1 cellular context compared by ENCODE assay signal in the genomic region with DNA sequence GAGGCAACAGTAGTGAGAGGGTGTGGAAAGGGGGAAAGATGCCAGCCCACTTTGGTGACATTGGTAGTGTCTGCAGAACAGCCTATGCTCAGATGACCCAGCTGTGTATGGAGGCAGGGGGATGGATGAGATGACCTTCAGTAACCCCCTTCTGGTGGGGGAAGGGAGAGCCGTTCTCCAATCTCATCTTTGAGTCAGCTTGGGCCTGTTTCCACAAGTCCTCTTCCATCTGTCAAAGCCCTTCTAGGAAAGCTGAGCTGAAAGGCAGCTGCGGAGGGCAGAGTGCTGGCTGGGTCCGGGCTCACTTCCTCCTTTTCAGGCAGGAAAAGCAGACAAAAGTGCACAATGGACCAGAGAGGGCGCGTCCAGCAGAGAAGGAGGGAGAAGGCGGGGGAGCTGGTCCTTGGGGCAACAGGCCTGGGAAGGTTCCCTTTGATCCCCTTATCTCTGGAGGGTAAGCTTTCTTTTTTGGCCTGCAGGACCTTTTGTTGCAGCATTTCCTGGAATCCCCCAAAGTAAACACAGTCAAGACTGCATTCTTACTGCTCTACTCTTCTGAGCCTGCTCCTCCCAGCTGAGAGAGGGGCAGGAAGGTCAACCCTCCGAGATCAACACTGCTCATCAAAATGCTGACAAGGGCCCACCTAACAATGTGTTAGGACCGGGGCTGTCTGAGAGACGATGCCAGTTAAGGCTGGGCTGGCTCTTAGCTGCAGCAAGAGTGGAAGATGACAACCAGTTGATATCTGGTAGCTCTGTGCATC.
TF ChIP-seq lines count a peak whose summit lies in the region.

No MANE protein-coding gene starts in this region.

TF ChIP-seq in HepG2, 621 proteins besides CTCF, POLR2A, EP300 and RAD21 (continued from another document and continues in another):
- TF ChIP-seq ARNTL (CRISPR knock-in tag; IDR thresholded peaks at IDR 0.05), result peak; percentile 68; the same call in 1 of the 2 replicates
- no peak for TF ChIP-seq FOXA1 (IDR thresholded peaks at IDR 0.05)
- peak; percentile 98 for TF ChIP-seq FOXA1 (CRISPR knock-in tag; IDR thresholded peaks at IDR 0.05)
- TF ChIP-seq ZKSCAN5 (CRISPR knock-in tag; IDR thresholded peaks at IDR 0.05), result no peak
- TF ChIP-seq, protein P1, sequence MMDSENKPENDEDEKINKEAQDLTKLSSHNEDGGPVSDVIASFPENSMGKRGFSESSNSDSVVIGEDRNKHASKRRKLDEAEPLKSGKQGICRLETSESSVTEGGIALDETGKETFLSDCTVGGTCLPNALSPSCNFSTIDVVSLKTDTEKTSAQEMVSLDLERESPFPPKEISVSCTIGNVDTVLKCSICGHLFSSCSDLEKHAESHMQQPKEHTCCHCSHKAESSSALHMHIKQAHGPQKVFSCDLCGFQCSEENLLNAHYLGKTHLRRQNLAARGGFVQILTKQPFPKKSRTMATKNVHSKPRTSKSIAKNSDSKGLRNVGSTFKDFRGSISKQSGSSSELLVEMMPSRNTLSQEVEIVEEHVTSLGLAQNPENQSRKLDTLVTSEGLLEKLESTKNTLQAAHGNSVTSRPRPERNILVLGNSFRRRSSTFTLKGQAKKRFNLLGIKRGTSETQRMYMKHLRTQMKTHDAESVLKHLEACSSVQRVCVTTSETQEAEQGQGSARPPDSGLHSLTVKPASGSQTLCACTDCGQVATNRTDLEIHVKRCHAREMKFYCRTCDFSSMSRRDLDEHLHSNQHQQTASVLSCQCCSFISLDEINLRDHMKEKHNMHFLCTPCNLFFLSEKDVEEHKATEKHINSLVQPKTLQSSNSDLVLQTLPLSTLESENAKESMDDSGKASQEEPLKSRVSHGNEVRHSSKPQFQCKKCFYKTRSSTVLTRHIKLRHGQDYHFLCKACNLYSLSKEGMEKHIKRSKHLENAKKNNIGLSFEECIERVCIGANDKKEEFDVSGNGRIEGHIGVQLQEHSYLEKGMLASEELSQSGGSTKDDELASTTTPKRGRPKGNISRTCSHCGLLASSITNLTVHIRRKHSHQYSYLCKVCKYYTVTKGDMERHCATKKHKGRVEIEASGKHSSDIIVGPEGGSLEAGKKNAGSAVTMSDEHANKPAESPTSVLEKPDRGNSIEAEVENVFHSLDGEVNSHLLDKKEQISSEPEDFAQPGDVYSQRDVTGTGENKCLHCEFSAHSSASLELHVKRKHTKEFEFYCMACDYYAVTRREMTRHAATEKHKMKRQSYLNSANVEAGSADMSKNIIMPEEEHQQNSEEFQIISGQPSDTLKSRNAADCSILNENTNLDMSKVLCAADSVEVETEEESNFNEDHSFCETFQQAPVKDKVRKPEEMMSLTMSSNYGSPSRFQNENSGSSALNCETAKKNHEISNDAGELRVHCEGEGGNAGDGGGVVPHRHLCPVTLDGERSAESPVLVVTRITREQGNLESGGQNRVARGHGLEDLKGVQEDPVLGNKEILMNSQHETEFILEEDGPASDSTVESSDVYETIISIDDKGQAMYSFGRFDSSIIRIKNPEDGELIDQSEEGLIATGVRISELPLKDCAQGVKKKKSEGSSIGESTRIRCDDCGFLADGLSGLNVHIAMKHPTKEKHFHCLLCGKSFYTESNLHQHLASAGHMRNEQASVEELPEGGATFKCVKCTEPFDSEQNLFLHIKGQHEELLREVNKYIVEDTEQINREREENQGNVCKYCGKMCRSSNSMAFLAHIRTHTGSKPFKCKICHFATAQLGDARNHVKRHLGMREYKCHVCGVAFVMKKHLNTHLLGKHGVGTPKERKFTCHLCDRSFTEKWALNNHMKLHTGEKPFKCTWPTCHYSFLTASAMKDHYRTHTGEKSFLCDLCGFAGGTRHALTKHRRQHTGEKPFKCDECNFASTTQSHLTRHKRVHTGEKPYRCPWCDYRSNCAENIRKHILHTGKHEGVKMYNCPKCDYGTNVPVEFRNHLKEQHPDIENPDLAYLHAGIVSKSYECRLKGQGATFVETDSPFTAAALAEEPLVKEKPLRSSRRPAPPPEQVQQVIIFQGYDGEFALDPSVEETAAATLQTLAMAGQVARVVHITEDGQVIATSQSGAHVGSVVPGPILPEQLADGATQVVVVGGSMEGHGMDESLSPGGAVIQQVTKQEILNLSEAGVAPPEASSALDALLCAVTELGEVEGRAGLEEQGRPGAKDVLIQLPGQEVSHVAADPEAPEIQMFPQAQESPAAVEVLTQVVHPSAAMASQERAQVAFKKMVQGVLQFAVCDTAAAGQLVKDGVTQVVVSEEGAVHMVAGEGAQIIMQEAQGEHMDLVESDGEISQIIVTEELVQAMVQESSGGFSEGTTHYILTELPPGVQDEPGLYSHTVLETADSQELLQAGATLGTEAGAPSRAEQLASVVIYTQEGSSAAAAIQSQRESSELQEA (CRISPR knock-in tag; IDR thresholded peaks at IDR 0.05; ENCODE audit: not compliant biosample characterization), result no peak
- TF ChIP-seq SP5 (CRISPR knock-in tag; IDR thresholded peaks at IDR 0.05; ENCODE audit: borderline replicate concordance, low read depth), result peak; percentile 96
- TF ChIP-seq NKX3-1 (CRISPR knock-in tag; IDR thresholded peaks at IDR 0.05), result peak; percentile 69; the same call in 1 of the 2 replicates
- peak; percentile 70; the same call in 1 of the 2 replicates for TF ChIP-seq ZFX (CRISPR knock-in tag; IDR thresholded peaks at IDR 0.05; ENCODE audit: low read depth)
- no peak for TF ChIP-seq ZNF563 (CRISPR knock-in tag; IDR thresholded peaks at IDR 0.05)
- TF ChIP-seq ZNF7 (CRISPR knock-in tag; IDR thresholded peaks at IDR 0.05), result no peak
- 0 out of 2 replicates have a peak, but pooled peaks have one; percentile 72 for TF ChIP-seq ZSCAN30 (CRISPR knock-in tag; IDR thresholded peaks at IDR 0.05)
- TF ChIP-seq HHEX (CRISPR knock-in tag; IDR thresholded peaks at IDR 0.05), result no peak
- TF ChIP-seq MED8 (CRISPR knock-in tag; IDR thresholded peaks at IDR 0.05; ENCODE audit: insufficient replicate concordance), result peak; percentile 69
- TF ChIP-seq, protein P2, sequence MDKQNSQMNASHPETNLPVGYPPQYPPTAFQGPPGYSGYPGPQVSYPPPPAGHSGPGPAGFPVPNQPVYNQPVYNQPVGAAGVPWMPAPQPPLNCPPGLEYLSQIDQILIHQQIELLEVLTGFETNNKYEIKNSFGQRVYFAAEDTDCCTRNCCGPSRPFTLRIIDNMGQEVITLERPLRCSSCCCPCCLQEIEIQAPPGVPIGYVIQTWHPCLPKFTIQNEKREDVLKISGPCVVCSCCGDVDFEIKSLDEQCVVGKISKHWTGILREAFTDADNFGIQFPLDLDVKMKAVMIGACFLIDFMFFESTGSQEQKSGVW (CRISPR knock-in tag; IDR thresholded peaks at IDR 0.05; ENCODE audit: borderline replicate concordance), result no peak
- TF ChIP-seq HNRNPLL (IDR thresholded peaks at IDR 0.05; ENCODE audit: low read depth, low read length, poor library complexity, severe bottlenecking), result no peak
- TF ChIP-seq, protein P3, sequence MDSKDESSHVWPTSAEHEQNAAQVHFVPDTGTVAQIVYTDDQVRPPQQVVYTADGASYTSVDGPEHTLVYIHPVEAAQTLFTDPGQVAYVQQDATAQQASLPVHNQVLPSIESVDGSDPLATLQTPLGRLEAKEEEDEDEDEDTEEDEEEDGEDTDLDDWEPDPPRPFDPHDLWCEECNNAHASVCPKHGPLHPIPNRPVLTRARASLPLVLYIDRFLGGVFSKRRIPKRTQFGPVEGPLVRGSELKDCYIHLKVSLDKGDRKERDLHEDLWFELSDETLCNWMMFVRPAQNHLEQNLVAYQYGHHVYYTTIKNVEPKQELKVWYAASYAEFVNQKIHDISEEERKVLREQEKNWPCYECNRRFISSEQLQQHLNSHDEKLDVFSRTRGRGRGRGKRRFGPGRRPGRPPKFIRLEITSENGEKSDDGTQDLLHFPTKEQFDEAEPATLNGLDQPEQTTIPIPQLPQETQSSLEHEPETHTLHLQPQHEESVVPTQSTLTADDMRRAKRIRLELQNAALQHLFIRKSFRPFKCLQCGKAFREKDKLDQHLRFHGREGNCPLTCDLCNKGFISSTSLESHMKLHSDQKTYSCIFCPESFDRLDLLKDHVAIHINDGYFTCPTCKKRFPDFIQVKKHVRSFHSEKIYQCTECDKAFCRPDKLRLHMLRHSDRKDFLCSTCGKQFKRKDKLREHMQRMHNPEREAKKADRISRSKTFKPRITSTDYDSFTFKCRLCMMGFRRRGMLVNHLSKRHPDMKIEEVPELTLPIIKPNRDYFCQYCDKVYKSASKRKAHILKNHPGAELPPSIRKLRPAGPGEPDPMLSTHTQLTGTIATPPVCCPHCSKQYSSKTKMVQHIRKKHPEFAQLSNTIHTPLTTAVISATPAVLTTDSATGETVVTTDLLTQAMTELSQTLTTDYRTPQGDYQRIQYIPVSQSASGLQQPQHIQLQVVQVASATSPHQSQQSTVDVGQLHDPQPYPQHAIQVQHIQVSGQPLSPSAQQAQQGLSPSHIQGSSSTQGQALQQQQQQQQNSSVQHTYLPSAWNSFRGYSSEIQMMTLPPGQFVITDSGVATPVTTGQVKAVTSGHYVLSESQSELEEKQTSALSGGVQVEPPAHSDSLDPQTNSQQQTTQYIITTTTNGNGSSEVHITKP (CRISPR knock-in tag; IDR thresholded peaks at IDR 0.05; ENCODE audit: low read depth), result peak; percentile 55; the same call in 1 of the 2 replicates
- no peak for TF ChIP-seq NFYB (CRISPR knock-in tag; IDR thresholded peaks at IDR 0.05)
- no peak for TF ChIP-seq ZNF10 (CRISPR knock-in tag; IDR thresholded peaks at IDR 0.05; ENCODE audit: borderline replicate concordance, low read depth)
- TF ChIP-seq ZNF207 (IDR thresholded peaks at IDR 0.05; ENCODE audit: borderline replicate concordance), result no peak
- TF ChIP-seq FOSL2 (CRISPR knock-in tag; IDR thresholded peaks at IDR 0.05), result peak; percentile 80
- TF ChIP-seq RBFOX2 (IDR thresholded peaks at IDR 0.05; ENCODE audit: low read depth, low read length), result no peak
- TF ChIP-seq, protein P4, sequence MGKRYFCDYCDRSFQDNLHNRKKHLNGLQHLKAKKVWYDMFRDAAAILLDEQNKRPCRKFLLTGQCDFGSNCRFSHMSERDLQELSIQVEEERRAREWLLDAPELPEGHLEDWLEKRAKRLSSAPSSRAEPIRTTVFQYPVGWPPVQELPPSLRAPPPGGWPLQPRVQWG (CRISPR knock-in tag; IDR thresholded peaks at IDR 0.05; ENCODE audit: borderline replicate concordance, low read depth), result no peak
- TF ChIP-seq, protein P5, sequence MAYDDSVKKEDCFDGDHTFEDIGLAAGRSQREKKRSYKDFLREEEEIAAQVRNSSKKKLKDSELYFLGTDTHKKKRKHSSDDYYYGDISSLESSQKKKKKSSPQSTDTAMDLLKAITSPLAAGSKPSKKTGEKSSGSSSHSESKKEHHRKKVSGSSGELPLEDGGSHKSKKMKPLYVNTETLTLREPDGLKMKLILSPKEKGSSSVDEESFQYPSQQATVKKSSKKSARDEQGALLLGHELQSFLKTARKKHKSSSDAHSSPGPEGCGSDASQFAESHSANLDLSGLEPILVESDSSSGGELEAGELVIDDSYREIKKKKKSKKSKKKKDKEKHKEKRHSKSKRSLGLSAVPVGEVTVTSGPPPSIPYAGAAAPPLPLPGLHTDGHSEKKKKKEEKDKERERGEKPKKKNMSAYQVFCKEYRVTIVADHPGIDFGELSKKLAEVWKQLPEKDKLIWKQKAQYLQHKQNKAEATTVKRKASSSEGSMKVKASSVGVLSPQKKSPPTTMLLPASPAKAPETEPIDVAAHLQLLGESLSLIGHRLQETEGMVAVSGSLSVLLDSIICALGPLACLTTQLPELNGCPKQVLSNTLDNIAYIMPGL (CRISPR knock-in tag; IDR thresholded peaks at IDR 0.05; ENCODE audit: borderline replicate concordance in 1 of 2, low read depth in 1 of 2), result peak in 1 of 2 experiments; percentile 49; a peak in 2 of 4 replicates
- peak; percentile 75 for TF ChIP-seq HDAC1 (CRISPR knock-in tag; IDR thresholded peaks at IDR 0.05)
- 0 out of 2 replicates have a peak, but pooled peaks have one; percentile 44 for TF ChIP-seq ZNF335 (CRISPR knock-in tag; IDR thresholded peaks at IDR 0.05)
- TF ChIP-seq ZNF761 (CRISPR knock-in tag; conservative IDR thresholded peaks at IDR 0.05), result peak; percentile 56
- TF ChIP-seq, protein P6, sequence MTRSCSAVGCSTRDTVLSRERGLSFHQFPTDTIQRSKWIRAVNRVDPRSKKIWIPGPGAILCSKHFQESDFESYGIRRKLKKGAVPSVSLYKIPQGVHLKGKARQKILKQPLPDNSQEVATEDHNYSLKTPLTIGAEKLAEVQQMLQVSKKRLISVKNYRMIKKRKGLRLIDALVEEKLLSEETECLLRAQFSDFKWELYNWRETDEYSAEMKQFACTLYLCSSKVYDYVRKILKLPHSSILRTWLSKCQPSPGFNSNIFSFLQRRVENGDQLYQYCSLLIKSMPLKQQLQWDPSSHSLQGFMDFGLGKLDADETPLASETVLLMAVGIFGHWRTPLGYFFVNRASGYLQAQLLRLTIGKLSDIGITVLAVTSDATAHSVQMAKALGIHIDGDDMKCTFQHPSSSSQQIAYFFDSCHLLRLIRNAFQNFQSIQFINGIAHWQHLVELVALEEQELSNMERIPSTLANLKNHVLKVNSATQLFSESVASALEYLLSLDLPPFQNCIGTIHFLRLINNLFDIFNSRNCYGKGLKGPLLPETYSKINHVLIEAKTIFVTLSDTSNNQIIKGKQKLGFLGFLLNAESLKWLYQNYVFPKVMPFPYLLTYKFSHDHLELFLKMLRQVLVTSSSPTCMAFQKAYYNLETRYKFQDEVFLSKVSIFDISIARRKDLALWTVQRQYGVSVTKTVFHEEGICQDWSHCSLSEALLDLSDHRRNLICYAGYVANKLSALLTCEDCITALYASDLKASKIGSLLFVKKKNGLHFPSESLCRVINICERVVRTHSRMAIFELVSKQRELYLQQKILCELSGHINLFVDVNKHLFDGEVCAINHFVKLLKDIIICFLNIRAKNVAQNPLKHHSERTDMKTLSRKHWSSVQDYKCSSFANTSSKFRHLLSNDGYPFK (CRISPR knock-in tag; IDR thresholded peaks at IDR 0.05; ENCODE audit: borderline replicate concordance), result no peak
- peak; percentile 78 for TF ChIP-seq CEBPG (CRISPR knock-in tag; IDR thresholded peaks at IDR 0.05)
- TF ChIP-seq NFKBIZ (CRISPR knock-in tag; IDR thresholded peaks at IDR 0.05), result peak; percentile 96
- TF ChIP-seq ZNF468 (CRISPR knock-in tag; IDR thresholded peaks at IDR 0.05), result no peak
- 0 out of 2 replicates have a peak, but pooled peaks have one; percentile 4 for TF ChIP-seq ZNF607 (CRISPR knock-in tag; IDR thresholded peaks at IDR 0.05; ENCODE audit: borderline replicate concordance)
- TF ChIP-seq PHF8 (CRISPR knock-in tag; IDR thresholded peaks at IDR 0.05), result 0 out of 2 replicates have a peak, but pooled peaks have one; percentile 42
- TF ChIP-seq ZNF746 (CRISPR knock-in tag; IDR thresholded peaks at IDR 0.05), result peak; percentile 96
- no peak for TF ChIP-seq EEA1 (CRISPR knock-in tag; IDR thresholded peaks at IDR 0.05; ENCODE audit: borderline replicate concordance)
- TF ChIP-seq SIX4 (CRISPR knock-in tag; IDR thresholded peaks at IDR 0.05), result peak; percentile 80; the same call in 1 of the 2 replicates
- TF ChIP-seq, protein P7, sequence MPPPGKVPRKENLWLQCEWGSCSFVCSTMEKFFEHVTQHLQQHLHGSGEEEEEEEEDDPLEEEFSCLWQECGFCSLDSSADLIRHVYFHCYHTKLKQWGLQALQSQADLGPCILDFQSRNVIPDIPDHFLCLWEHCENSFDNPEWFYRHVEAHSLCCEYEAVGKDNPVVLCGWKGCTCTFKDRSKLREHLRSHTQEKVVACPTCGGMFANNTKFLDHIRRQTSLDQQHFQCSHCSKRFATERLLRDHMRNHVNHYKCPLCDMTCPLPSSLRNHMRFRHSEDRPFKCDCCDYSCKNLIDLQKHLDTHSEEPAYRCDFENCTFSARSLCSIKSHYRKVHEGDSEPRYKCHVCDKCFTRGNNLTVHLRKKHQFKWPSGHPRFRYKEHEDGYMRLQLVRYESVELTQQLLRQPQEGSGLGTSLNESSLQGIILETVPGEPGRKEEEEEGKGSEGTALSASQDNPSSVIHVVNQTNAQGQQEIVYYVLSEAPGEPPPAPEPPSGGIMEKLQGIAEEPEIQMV (CRISPR knock-in tag; IDR thresholded peaks at IDR 0.05; ENCODE audit: low read depth), result peak; percentile 83; the same call in 1 of the 2 replicates
- peak; percentile 57 for TF ChIP-seq POLR2G (IDR thresholded peaks at IDR 0.05; ENCODE audit: low read depth, low read length)
